In genomic region chr12:89351489-89352241, GRCh38 we compare ENCODE assay signal across 8 cellular contexts. TPM values are rescaled to one million over a fixed set of nuclear protein-coding genes. Genes with fewer than 3 reads are reported as not detected.
DNase-seq lines count a peak whose midpoint lies in the region; ATAC-seq and TF ChIP-seq lines count a peak whose summit lies in the region.

No MANE protein-coding gene starts in this region.

- CTCF ChIA-PET in HEK293T (lab: Yijun Ruan, JAX), result interaction anchor here (1.0 to 1.4 kb wide), 2 partner anchors 18 to 301 kb away, joined by 4 read pairs; no protein-coding TSS in a partner anchor

- intact Hi-C loops in heart left ventricle (cut with DNase I), result loop anchor here (2.0 to 10.0 kb wide), 14 partner anchors 36 to 303 kb away; partner anchors contain the start of genes GALNT4 (in 4 of the 10) and POC1B (in 4 of the 10)

- TF ChIP-seq CTCF in heart left ventricle (IDR thresholded peaks at IDR 0.05), result no peak

- peaks cover 0 to 32% (median 21%) of the 10 kb centered on the region in 9 donors for H3K36me3 ChIP-seq in heart left ventricle

- H3K4me3 ChIP-seq in heart left ventricle, result peak overlapping the region; percentile 76 to 95 (median 86)

- H3K4me1 ChIP-seq in heart left ventricle, result peaks cover 0 to 59% (median 36%) of the 10 kb centered on the region in 12 donors

- 0 to 1% (median 0%) methylated on average over 46 to 87 of the region's 87 CpGs for WGBS in heart left ventricle, 4 donors

- H3K27ac ChIP-seq in heart left ventricle, result peak overlapping the region; percentile 96 to 100 (median 99)

- POLR2A ChIA-PET in HEK293T (lab: Yijun Ruan, JAX), result interaction anchor here (0.8 to 1.8 kb wide), 6 partner anchors 35 to 338 kb away, joined by 3 to 5 read pairs (median 4); partner anchors contain the start of gene GALNT4

- no peaks in the 10 kb centered on the region for H3K27me3 ChIP-seq in heart left ventricle

- ATAC-seq in heart left ventricle (peak in 3 of 4 donors; percentile 0 to 2 (median 0)), HG03460 (IDR thresholded peaks at IDR 0.05; ENCODE audit: unreplicated experiment) (no peak)

- no peak for TF ChIP-seq POLR2A in heart left ventricle (IDR thresholded peaks at IDR 0.05)

- DNase-seq in ELF-1 (ENCODE audit: low read depth, low spot score) (peak; percentile 64), HEK293T (ENCODE audit: extremely low spot score) (peak; percentile 40), OCI-M1 (lab: John Stamatoyannopoulos, UW) (peak; percentile 43), heart left ventricle (peak in 4 of 5 donors; percentile 29 to 77 (median 50)), retina (peak; percentile 92), iPS-NIHi7 (ENCODE audit: extremely low spot score) (no peak)
- peak; percentile 46 for DNase-seq in activated naive CD4-positive, alpha-beta T cell treated with anti-CD3 and anti-CD28 coated beads, Interleukin-2, amount 50 U/mL, for 16 hours

- H3K9me3 ChIP-seq in heart left ventricle, result no peaks in the 10 kb centered on the region

TF ChIP-seq in HEK293T, 16 proteins besides CTCF, POLR2A, EP300 and RAD21:
- TF ChIP-seq L3MBTL2 (conservative IDR thresholded peaks at IDR 0.05) (peak; percentile 79), NFRKB (IDR thresholded peaks at IDR 0.05) (no peak), ZNF384 (IDR thresholded peaks at IDR 0.05) (no peak), SP1 (IDR thresholded peaks at IDR 0.05) (no peak), BHLHE40 (IDR thresholded peaks at IDR 0.05; ENCODE audit: borderline replicate concordance) (no peak), ELF4 (IDR thresholded peaks at IDR 0.05) (no peak), FOXM1 (IDR thresholded peaks at IDR 0.05; ENCODE audit: borderline replicate concordance) (no peak), HDGF (IDR thresholded peaks at IDR 0.05; ENCODE audit: borderline replicate concordance) (no peak)

RNA-seq across cellular contexts. Expression of gene DUSP6, which starts 0.6 kb away (rescaled TPM):
- 10 to 100 TPM; 11.4 to 66.7 (median 24.5) TPM for total RNA-seq in heart left ventricle
- 10 to 100 TPM in 1 of 2 donors, 1 to 10 TPM in 1; 4.8 to 20.3 TPM for polyA plus RNA-seq in heart left ventricle
